ENCODE assay signal across 1 cellular context in genomic region chr3:198080521-198081384, GRCh38.
A peak's percentile ranks its signal among the peaks of the same experiment; 100 is the strongest.
TF ChIP-seq lines count a peak whose summit lies in the region.

No MANE protein-coding gene starts in this region.

TF ChIP-seq in WTC11, 78 proteins besides CTCF, POLR2A, EP300 and RAD21 (continued from another document):
- TF ChIP-seq ZBTB43 (CRISPR knock-in tag; IDR thresholded peaks at IDR 0.05) (no peak), ZNF263 (CRISPR knock-in tag; IDR thresholded peaks at IDR 0.05; ENCODE audit: low read depth) (no peak), TEAD1 (CRISPR knock-in tag; IDR thresholded peaks at IDR 0.05) (0 out of 2 replicates have a peak, but pooled peaks have one; percentile 17), E2F4 (CRISPR knock-in tag; IDR thresholded peaks at IDR 0.05; ENCODE audit: borderline replicate concordance, low read depth) (no peak), ZNF317 (CRISPR knock-in tag; IDR thresholded peaks at IDR 0.05; ENCODE audit: borderline replicate concordance, low read depth) (no peak), MYBL2 (CRISPR knock-in tag; IDR thresholded peaks at IDR 0.05) (no peak), ARID4B (CRISPR knock-in tag; IDR thresholded peaks at IDR 0.05; ENCODE audit: borderline replicate concordance) (0 out of 2 replicates have a peak, but pooled peaks have one; percentile 60), EMX1 (CRISPR knock-in tag; IDR thresholded peaks at IDR 0.05) (no peak), HMGXB4 (CRISPR knock-in tag; IDR thresholded peaks at IDR 0.05) (peak; percentile 74; the same call in 1 of the 2 replicates), ETV6 (CRISPR knock-in tag; IDR thresholded peaks at IDR 0.05) (peak; percentile 56; the same call in 1 of the 2 replicates), AFF4 (CRISPR knock-in tag; IDR thresholded peaks at IDR 0.05; ENCODE audit: borderline replicate concordance) (no peak), NR1H2 (CRISPR knock-in tag; IDR thresholded peaks at IDR 0.05) (no peak), FOXJ3 (CRISPR knock-in tag; IDR thresholded peaks at IDR 0.05; ENCODE audit: borderline replicate concordance) (no peak), TP53 (CRISPR knock-in tag; IDR thresholded peaks at IDR 0.05) (no peak), SP1 (CRISPR knock-in tag; conservative IDR thresholded peaks at IDR 0.05) (no peak), ESRRA (CRISPR knock-in tag; IDR thresholded peaks at IDR 0.05; ENCODE audit: borderline replicate concordance) (no peak), ATF2 (CRISPR knock-in tag; IDR thresholded peaks at IDR 0.05; ENCODE audit: borderline replicate concordance, low read depth) (no peak), PREB (CRISPR knock-in tag; IDR thresholded peaks at IDR 0.05; ENCODE audit: borderline replicate concordance) (no peak)
TF ChIP-seq in WTC11: peak in this region for 5.
